Comparison of ENCODE assay signal across 11 cellular contexts in the genomic region with DNA sequence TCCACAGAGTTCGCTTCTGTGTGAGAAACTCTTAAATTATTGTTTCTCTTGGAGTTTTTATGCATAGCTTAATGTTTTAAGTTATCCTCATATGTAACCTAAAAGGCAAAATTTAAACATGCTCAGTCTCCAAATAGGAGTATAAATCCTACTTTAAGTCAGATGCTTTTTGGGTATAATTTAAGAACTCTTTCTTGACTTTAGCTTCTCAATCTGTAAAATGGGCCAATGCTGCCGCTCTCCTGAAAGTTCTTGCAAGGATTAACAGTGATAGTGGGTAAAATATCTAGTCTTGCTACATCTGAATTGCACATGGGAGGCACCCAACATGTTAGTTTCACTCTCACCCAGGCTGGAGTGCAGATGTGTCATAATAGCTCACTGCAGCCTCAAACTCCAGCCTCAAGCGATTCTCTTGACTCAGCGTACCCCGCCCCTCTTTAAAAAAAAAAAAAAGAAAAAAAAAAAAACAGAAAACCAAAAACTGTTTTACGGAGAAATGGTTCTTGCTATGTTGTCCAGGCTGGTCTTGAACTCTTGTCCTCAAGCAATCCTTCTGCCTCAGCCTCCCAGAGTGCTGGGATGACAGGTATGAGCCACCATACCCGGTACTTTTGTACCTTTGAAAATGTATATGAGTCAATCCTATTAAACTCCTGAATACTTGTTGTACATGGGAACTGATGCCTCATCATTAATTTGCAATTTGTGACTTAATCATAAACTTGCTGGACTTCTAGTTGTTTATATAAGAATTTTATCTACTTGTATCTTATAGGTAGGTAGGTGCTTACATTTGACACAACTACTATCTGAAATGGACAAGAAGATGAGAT. TPM values are rescaled to one million over a fixed set of nuclear protein-coding genes. Genes with fewer than 3 reads are reported as not detected.
DNase-seq lines count a peak whose midpoint lies in the region; ATAC-seq and TF ChIP-seq lines count a peak whose summit lies in the region.
"Had no signal": no experiment of that assay in that cellular context is flagged by ENCODE, and none has a peak within 500 bp of the region (broad histone marks: within the 10 kb centered on the region; RNA-seq: fewer than 3 reads in every experiment).

No MANE protein-coding gene starts in this region.

- peak overlapping the region; percentile 97 for H3K27ac Mint-ChIP-seq in activated T-cell treated with anti-CD3 and anti-CD28 coated beads, Interleukin-2, amount 50 U/mL, for 72 hours

- no peak for TF ChIP-seq CTCF in foreskin keratinocyte (conservative IDR thresholded peaks at IDR 0.05)

- H3K4me1 ChIP-seq in foreskin keratinocyte = peaks cover 13% of the 10 kb centered on the region

- ATAC-seq in activated T-cell treated with anti-CD3 and anti-CD28 coated beads, Interleukin-2, amount 50 U/mL, for 72 hours (replicated peaks in 1 of 2) = peak; percentile 46 to 57
- ATAC-seq in foreskin keratinocyte = peak; percentile 27
- no peak for ATAC-seq in GM19035 (IDR thresholded peaks at IDR 0.05; ENCODE audit: unreplicated experiment)
- ATAC-seq: SK-N-SH treated with all-trans-retinoic acid at 6 μM for 48 hours had no signal

- H3K27ac ChIP-seq in KOPT-K1 (ENCODE audit: low read depth, low read length, poor library complexity, severe bottlenecking) (peak overlapping the region; percentile 88), foreskin keratinocyte (peak overlapping the region; percentile 85)

- peak overlapping the region; percentile 98 to 99 for H3K4me3 Mint-ChIP-seq in activated T-cell treated with anti-CD3 and anti-CD28 coated beads, Interleukin-2, amount 50 U/mL, for 72 hours

- H3K9me3 Mint-ChIP-seq in activated T-cell treated with anti-CD3 and anti-CD28 coated beads, Interleukin-2, amount 50 U/mL, for 72 hours = no peaks in the 10 kb centered on the region

- H3K36me3 Mint-ChIP-seq in activated T-cell treated with anti-CD3 and anti-CD28 coated beads, Interleukin-2, amount 50 U/mL, for 72 hours (ENCODE audit: insufficient read depth in 2 of 2) = peaks cover 2 to 4% of the 10 kb centered on the region in 2 donors

- DNase-seq in AG08395 (ENCODE audit: low spot score) = peak; percentile 8
- DNase-seq in activated T-cell treated with anti-CD3 and anti-CD28 coated beads, Interleukin-2, amount 50 U/mL, for 72 hours = peak; percentile 68 to 74
- peak; percentile 55 to 75 for DNase-seq in foreskin keratinocyte
- no peak for DNase-seq in NCI-H2029 treated with DMSO at 0.1 percent for 48 hours (lab: John Stamatoyannopoulos, UW)
- DNase-seq in AML-193 (lab: John Stamatoyannopoulos, UW) = no peak
- no peak for DNase-seq in NOMO-1 treated with DMSO at 0.1 percent for 48 hours (lab: John Stamatoyannopoulos, UW; ENCODE audit: unreplicated experiment)
- DNase-seq: hippocampal formation, MG63 had no signal

- H3K9me3 ChIP-seq in KOPT-K1 (ENCODE audit: insufficient read depth, low read length, poor library complexity, severe bottlenecking) = no peaks in the 10 kb centered on the region
- H3K9me3 ChIP-seq: MG63 had no signal

- H3K27me3 Mint-ChIP-seq in activated T-cell treated with anti-CD3 and anti-CD28 coated beads, Interleukin-2, amount 50 U/mL, for 72 hours (ENCODE audit: low read depth) = no peaks in the 10 kb centered on the region

- no peaks in the 10 kb centered on the region for H3K27me3 ChIP-seq in foreskin keratinocyte
- H3K27me3 ChIP-seq: MG63 had no signal

- H3K36me3 ChIP-seq in KOPT-K1 (ENCODE audit: insufficient read depth, low read length) = no peaks in the 10 kb centered on the region
- H3K36me3 ChIP-seq: MG63 had no signal

- H3K4me1 Mint-ChIP-seq in activated T-cell treated with anti-CD3 and anti-CD28 coated beads, Interleukin-2, amount 50 U/mL, for 72 hours (ENCODE audit: low read depth) = peaks cover 46% of the 10 kb centered on the region

RNA-seq across cellular contexts. Expression of gene FBXO48, which starts 1.8 kb away (rescaled TPM):
- 1 to 10 TPM; 3.2 to 3.7 TPM for total RNA-seq in activated T-cell treated with anti-CD3 and anti-CD28 coated beads, Interleukin-2, amount 50 U/mL, for 72 hours
- 1.6 TPM in 2 replicates for total RNA-seq in foreskin keratinocyte
- polyA plus RNA-seq in foreskin keratinocyte = 0.66 and 0.90 TPM in 2 replicates

RNA-seq across cellular contexts. Expression of gene APLF, which starts 2.1 kb away (rescaled TPM):
- total RNA-seq in activated T-cell treated with anti-CD3 and anti-CD28 coated beads, Interleukin-2, amount 50 U/mL, for 72 hours = 1 to 10 TPM; 5.5 to 5.7 TPM
- total RNA-seq in foreskin keratinocyte = 3.0 and 3.2 TPM in 2 replicates
- 1.6 TPM in 2 replicates for polyA plus RNA-seq in foreskin keratinocyte

Comparison
In these comparisons a context has a peak if more than half of its experiments do, and no peak if none do; other contexts are left out.
1. DNase-seq: peak in AG08395 (single experiment), activated T-cell treated with anti-CD3 and anti-CD28 coated beads, Interleukin-2, amount 50 U/mL, for 72 hours (2 of 2) and foreskin keratinocyte (2 of 2); none in NCI-H2029 treated with DMSO at 0.1 percent for 48 hours (single experiment), AML-193 (0 of 2) and NOMO-1 treated with DMSO at 0.1 percent for 48 hours (single experiment).